ENCODE assay signal across 1 cellular context in the genomic region with DNA sequence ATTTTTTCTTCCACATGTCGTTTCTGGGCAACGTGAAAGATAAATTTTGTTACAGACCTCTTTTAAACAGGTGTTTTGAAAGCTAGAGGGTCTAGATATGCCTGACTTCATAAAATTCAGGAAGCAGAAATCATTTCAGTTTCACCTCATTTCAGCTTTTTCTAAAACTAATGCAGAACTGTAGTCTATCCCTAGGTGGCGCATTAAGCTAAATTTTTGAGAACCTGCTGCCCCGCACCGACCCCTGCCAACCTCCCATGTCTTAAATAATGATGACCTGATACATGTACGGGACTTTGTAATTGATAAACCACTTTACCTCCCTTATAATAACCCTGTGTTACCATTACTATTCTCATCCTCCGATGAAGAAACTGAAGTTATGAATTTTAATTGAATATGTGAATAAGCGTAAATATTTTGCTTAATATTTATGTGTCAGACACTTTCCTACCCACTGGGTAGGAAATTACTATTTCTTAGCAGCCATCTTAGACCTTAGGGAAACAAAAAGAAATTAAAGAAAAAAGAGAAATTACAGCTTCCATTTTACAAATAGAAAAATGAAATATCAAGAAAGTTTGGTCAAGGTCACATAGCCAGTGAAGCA.
TF ChIP-seq lines count a peak whose summit lies in the region.

No MANE protein-coding gene starts in this region.

TF ChIP-seq in GM12878, 131 proteins besides CTCF, POLR2A, EP300 and RAD21 (continued from another document and continues in another):
- TF ChIP-seq CBX3 (IDR thresholded peaks at IDR 0.05; ENCODE audit: borderline replicate concordance, low read depth) (no peak), RUNX3 (IDR thresholded peaks at IDR 0.05; ENCODE audit: low read length) (no peak), CHD2 (IDR thresholded peaks at IDR 0.05; ENCODE audit: borderline replicate concordance, low read depth, low read length) (no peak), KAT2A (conservative IDR thresholded peaks at IDR 0.05; ENCODE audit: control insufficient read depth, low read depth, low read length) (no peak), SMC3 (IDR thresholded peaks at IDR 0.05; ENCODE audit: borderline replicate concordance, low read length) (peak; percentile 62; the same call in 1 of the 2 replicates), MTA3 (IDR thresholded peaks at IDR 0.05; ENCODE audit: borderline replicate concordance, low read length) (no peak), IRF4 (IDR thresholded peaks at IDR 0.05; ENCODE audit: low read depth, low read length) (no peak), NFYA (IDR thresholded peaks at IDR 0.05; ENCODE audit: borderline replicate concordance, low read depth, low read length) (no peak), FOS (IDR thresholded peaks at IDR 0.05; ENCODE audit: borderline replicate concordance, extremely low read depth, insufficient read length) (no peak), MEF2A (IDR thresholded peaks at IDR 0.05; ENCODE audit: insufficient read depth, low read depth, low read length) (no peak), SREBF2 (IDR thresholded peaks at IDR 0.05; ENCODE audit: low read length) (no peak), TBL1XR1 (IDR thresholded peaks at IDR 0.05; ENCODE audit: low read depth, low read length) (no peak), NR2F1 (conservative IDR thresholded peaks at IDR 0.05) (peak; percentile 43; the same call in 1 of the 2 replicates), KDM1A (IDR thresholded peaks at IDR 0.05; ENCODE audit: borderline replicate concordance) (no peak), SP1 (IDR thresholded peaks at IDR 0.05; ENCODE audit: low read depth, low read length) (no peak), SMARCA5 (IDR thresholded peaks at IDR 0.05) (0 out of 2 replicates have a peak, but pooled peaks have one; percentile 33), RCOR1 (conservative IDR thresholded peaks at IDR 0.05; ENCODE audit: low read depth, low read length) (no peak), ZNF622 (IDR thresholded peaks at IDR 0.05) (no peak), CHD1 (IDR thresholded peaks at IDR 0.05; ENCODE audit: low read depth, low read length) (no peak)
- TF ChIP-seq, protein P1, sequence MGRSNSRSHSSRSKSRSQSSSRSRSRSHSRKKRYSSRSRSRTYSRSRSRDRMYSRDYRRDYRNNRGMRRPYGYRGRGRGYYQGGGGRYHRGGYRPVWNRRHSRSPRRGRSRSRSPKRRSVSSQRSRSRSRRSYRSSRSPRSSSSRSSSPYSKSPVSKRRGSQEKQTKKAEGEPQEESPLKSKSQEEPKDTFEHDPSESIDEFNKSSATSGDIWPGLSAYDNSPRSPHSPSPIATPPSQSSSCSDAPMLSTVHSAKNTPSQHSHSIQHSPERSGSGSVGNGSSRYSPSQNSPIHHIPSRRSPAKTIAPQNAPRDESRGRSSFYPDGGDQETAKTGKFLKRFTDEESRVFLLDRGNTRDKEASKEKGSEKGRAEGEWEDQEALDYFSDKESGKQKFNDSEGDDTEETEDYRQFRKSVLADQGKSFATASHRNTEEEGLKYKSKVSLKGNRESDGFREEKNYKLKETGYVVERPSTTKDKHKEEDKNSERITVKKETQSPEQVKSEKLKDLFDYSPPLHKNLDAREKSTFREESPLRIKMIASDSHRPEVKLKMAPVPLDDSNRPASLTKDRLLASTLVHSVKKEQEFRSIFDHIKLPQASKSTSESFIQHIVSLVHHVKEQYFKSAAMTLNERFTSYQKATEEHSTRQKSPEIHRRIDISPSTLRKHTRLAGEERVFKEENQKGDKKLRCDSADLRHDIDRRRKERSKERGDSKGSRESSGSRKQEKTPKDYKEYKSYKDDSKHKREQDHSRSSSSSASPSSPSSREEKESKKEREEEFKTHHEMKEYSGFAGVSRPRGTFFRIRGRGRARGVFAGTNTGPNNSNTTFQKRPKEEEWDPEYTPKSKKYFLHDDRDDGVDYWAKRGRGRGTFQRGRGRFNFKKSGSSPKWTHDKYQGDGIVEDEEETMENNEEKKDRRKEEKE (IDR thresholded peaks at IDR 0.05): no peak
- TF ChIP-seq, protein P2, sequence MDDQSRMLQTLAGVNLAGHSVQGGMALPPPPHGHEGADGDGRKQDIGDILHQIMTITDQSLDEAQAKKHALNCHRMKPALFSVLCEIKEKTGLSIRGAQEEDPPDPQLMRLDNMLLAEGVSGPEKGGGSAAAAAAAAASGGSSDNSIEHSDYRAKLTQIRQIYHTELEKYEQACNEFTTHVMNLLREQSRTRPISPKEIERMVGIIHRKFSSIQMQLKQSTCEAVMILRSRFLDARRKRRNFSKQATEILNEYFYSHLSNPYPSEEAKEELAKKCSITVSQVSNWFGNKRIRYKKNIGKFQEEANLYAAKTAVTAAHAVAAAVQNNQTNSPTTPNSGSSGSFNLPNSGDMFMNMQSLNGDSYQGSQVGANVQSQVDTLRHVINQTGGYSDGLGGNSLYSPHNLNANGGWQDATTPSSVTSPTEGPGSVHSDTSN (IDR thresholded peaks at IDR 0.05; ENCODE audit: insufficient replicate concordance, low read depth, low read length): no peak
- TF ChIP-seq, protein P3, sequence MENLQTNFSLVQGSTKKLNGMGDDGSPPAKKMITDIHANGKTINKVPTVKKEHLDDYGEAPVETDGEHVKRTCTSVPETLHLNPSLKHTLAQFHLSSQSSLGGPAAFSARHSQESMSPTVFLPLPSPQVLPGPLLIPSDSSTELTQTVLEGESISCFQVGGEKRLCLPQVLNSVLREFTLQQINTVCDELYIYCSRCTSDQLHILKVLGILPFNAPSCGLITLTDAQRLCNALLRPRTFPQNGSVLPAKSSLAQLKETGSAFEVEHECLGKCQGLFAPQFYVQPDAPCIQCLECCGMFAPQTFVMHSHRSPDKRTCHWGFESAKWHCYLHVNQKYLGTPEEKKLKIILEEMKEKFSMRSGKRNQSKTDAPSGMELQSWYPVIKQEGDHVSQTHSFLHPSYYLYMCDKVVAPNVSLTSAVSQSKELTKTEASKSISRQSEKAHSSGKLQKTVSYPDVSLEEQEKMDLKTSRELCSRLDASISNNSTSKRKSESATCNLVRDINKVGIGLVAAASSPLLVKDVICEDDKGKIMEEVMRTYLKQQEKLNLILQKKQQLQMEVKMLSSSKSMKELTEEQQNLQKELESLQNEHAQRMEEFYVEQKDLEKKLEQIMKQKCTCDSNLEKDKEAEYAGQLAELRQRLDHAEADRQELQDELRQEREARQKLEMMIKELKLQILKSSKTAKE (IDR thresholded peaks at IDR 0.05; ENCODE audit: low read depth, poor library complexity, severe bottlenecking): peak; percentile 25
- TF ChIP-seq, protein P4, sequence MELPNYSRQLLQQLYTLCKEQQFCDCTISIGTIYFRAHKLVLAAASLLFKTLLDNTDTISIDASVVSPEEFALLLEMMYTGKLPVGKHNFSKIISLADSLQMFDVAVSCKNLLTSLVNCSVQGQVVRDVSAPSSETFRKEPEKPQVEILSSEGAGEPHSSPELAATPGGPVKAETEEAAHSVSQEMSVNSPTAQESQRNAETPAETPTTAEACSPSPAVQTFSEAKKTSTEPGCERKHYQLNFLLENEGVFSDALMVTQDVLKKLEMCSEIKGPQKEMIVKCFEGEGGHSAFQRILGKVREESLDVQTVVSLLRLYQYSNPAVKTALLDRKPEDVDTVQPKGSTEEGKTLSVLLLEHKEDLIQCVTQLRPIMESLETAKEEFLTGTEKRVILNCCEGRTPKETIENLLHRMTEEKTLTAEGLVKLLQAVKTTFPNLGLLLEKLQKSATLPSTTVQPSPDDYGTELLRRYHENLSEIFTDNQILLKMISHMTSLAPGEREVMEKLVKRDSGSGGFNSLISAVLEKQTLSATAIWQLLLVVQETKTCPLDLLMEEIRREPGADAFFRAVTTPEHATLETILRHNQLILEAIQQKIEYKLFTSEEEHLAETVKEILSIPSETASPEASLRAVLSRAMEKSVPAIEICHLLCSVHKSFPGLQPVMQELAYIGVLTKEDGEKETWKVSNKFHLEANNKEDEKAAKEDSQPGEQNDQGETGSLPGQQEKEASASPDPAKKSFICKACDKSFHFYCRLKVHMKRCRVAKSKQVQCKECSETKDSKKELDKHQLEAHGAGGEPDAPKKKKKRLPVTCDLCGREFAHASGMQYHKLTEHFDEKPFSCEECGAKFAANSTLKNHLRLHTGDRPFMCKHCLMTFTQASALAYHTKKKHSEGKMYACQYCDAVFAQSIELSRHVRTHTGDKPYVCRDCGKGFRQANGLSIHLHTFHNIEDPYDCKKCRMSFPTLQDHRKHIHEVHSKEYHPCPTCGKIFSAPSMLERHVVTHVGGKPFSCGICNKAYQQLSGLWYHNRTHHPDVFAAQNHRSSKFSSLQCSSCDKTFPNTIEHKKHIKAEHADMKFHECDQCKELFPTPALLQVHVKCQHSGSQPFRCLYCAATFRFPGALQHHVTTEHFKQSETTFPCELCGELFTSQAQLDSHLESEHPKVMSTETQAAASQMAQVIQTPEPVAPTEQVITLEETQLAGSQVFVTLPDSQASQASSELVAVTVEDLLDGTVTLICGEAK (IDR thresholded peaks at IDR 0.05; ENCODE audit: borderline replicate concordance): no peak
- TF ChIP-seq, protein P5, sequence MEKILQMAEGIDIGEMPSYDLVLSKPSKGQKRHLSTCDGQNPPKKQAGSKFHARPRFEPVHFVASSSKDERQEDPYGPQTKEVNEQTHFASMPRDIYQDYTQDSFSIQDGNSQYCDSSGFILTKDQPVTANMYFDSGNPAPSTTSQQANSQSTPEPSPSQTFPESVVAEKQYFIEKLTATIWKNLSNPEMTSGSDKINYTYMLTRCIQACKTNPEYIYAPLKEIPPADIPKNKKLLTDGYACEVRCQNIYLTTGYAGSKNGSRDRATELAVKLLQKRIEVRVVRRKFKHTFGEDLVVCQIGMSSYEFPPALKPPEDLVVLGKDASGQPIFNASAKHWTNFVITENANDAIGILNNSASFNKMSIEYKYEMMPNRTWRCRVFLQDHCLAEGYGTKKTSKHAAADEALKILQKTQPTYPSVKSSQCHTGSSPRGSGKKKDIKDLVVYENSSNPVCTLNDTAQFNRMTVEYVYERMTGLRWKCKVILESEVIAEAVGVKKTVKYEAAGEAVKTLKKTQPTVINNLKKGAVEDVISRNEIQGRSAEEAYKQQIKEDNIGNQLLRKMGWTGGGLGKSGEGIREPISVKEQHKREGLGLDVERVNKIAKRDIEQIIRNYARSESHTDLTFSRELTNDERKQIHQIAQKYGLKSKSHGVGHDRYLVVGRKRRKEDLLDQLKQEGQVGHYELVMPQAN (conservative IDR thresholded peaks at IDR 0.05): no peak
- TF ChIP-seq, protein P6, sequence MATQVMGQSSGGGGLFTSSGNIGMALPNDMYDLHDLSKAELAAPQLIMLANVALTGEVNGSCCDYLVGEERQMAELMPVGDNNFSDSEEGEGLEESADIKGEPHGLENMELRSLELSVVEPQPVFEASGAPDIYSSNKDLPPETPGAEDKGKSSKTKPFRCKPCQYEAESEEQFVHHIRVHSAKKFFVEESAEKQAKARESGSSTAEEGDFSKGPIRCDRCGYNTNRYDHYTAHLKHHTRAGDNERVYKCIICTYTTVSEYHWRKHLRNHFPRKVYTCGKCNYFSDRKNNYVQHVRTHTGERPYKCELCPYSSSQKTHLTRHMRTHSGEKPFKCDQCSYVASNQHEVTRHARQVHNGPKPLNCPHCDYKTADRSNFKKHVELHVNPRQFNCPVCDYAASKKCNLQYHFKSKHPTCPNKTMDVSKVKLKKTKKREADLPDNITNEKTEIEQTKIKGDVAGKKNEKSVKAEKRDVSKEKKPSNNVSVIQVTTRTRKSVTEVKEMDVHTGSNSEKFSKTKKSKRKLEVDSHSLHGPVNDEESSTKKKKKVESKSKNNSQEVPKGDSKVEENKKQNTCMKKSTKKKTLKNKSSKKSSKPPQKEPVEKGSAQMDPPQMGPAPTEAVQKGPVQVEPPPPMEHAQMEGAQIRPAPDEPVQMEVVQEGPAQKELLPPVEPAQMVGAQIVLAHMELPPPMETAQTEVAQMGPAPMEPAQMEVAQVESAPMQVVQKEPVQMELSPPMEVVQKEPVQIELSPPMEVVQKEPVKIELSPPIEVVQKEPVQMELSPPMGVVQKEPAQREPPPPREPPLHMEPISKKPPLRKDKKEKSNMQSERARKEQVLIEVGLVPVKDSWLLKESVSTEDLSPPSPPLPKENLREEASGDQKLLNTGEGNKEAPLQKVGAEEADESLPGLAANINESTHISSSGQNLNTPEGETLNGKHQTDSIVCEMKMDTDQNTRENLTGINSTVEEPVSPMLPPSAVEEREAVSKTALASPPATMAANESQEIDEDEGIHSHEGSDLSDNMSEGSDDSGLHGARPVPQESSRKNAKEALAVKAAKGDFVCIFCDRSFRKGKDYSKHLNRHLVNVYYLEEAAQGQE (IDR thresholded peaks at IDR 0.05; ENCODE audit: low read depth, low read length): no peak
- TF ChIP-seq, protein P7, sequence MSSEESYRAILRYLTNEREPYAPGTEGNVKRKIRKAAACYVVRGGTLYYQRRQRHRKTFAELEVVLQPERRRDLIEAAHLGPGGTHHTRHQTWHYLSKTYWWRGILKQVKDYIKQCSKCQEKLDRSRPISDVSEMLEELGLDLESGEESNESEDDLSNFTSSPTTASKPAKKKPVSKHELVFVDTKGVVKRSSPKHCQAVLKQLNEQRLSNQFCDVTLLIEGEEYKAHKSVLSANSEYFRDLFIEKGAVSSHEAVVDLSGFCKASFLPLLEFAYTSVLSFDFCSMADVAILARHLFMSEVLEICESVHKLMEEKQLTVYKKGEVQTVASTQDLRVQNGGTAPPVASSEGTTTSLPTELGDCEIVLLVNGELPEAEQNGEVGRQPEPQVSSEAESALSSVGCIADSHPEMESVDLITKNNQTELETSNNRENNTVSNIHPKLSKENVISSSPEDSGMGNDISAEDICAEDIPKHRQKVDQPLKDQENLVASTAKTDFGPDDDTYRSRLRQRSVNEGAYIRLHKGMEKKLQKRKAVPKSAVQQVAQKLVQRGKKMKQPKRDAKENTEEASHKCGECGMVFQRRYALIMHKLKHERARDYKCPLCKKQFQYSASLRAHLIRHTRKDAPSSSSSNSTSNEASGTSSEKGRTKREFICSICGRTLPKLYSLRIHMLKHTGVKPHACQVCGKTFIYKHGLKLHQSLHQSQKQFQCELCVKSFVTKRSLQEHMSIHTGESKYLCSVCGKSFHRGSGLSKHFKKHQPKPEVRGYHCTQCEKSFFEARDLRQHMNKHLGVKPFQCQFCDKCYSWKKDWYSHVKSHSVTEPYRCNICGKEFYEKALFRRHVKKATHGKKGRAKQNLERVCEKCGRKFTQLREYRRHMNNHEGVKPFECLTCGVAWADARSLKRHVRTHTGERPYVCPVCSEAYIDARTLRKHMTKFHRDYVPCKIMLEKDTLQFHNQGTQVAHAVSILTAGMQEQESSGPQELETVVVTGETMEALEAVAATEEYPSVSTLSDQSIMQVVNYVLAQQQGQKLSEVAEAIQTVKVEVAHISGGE (CRISPR knock-in tag; IDR thresholded peaks at IDR 0.05): no peak
- TF ChIP-seq, protein P8, sequence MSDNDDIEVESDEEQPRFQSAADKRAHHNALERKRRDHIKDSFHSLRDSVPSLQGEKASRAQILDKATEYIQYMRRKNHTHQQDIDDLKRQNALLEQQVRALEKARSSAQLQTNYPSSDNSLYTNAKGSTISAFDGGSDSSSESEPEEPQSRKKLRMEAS (IDR thresholded peaks at IDR 0.05; ENCODE audit: low read depth, low read length): no peak
- TF ChIP-seq, protein P9, sequence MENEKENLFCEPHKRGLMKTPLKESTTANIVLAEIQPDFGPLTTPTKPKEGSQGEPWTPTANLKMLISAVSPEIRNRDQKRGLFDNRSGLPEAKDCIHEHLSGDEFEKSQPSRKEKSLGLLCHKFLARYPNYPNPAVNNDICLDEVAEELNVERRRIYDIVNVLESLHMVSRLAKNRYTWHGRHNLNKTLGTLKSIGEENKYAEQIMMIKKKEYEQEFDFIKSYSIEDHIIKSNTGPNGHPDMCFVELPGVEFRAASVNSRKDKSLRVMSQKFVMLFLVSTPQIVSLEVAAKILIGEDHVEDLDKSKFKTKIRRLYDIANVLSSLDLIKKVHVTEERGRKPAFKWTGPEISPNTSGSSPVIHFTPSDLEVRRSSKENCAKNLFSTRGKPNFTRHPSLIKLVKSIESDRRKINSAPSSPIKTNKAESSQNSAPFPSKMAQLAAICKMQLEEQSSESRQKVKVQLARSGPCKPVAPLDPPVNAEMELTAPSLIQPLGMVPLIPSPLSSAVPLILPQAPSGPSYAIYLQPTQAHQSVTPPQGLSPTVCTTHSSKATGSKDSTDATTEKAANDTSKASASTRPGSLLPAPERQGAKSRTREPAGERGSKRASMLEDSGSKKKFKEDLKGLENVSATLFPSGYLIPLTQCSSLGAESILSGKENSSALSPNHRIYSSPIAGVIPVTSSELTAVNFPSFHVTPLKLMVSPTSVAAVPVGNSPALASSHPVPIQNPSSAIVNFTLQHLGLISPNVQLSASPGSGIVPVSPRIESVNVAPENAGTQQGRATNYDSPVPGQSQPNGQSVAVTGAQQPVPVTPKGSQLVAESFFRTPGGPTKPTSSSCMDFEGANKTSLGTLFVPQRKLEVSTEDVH (IDR thresholded peaks at IDR 0.05; ENCODE audit: low read depth, partially characterized antibody): no peak
